ENCODE assay signal across 30 cellular contexts in the genomic region with DNA sequence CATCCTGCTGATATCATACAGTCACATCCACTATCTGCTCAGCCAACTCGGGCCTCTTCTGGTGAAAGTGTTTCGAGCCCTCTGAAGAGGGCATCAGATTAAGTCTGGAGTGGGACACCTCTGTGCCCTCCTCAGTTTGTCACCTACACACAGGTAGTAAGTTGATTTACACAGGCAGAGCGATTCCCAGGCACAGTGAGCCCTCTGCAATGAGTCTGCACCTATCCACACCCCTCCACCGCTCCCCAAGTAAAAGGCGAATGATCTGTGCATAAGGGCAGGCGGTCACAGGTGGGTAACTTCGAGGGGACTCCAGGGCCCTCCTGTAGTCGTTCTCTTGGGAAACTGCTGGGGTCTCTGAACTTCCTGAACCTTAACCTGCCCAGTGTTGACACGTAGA.
"Had no signal": no experiment of that assay in that cellular context is flagged by ENCODE, and none has a peak within 500 bp of the region (broad histone marks: within the 10 kb centered on the region; RNA-seq: fewer than 3 reads in every experiment).

No MANE protein-coding gene starts in this region.

- H3K9ac ChIP-seq: KMS-11 had no signal

- H3K36me3 ChIP-seq: cardiac muscle cell, WERI-Rb-1 had no signal

- H3K27ac ChIP-seq: ascending aorta, cardiac muscle cell, KMS-11, RWPE1, WERI-Rb-1 had no signal

- H3K27me3 Mint-ChIP-seq: activated CD4-positive, alpha-beta memory T cell treated with anti-CD3 and anti-CD28 coated beads, Interleukin-2, amount 10 ng/mL, durations not matched to agents 7 days and 5 days; activated CD8-positive, alpha-beta memory T cell treated with anti-CD3 and anti-CD28 coated beads, Interleukin-2, amount 10 ng/mL, durations not matched to agents 7 days and 5 days; activated naive CD4-positive, alpha-beta T cell treated with anti-CD3 and anti-CD28 coated beads, Interleukin-2, amount 50 U/mL, for 24 hours; activated naive CD8-positive, alpha-beta T cell treated with anti-CD3 and anti-CD28 coated beads, Interleukin-2, amount 10 ng/mL, durations not matched to agents 7 days and 5 days had no signal

- DNase-seq: activated CD4-positive, alpha-beta memory T cell treated with anti-CD3 and anti-CD28 coated beads, Interleukin-2, amount 10 ng/mL, durations not matched to agents 7 days and 5 days; activated CD4-positive, alpha-beta T cell treated with anti-CD3 and anti-CD28 coated beads for 1 hour; activated CD4-positive, alpha-beta T cell treated with anti-CD3 and anti-CD28 coated beads for 48 hours; activated CD4-positive, CD25-positive, alpha-beta regulatory T cell; activated CD8-positive, alpha-beta memory T cell treated with anti-CD3 and anti-CD28 coated beads for 24 hours; activated CD8-positive, alpha-beta memory T cell treated with anti-CD3 and anti-CD28 coated beads, Interleukin-2, amount 10 ng/mL, durations not matched to agents 7 days and 5 days; activated CD8-positive, alpha-beta memory T cell treated with anti-CD3 and anti-CD28 coated beads, Interleukin-2, amount 50 U/mL, for 48 hours; activated naive CD8-positive, alpha-beta T cell treated with anti-CD3 and anti-CD28 coated beads, Interleukin-2, amount 10 ng/mL, durations not matched to agents 7 days and 5 days; amygdala; MM.1S; MV-4-11; NCI-H1092; NCI-H1436 treated with DMSO at 0.1 percent for 48 hours; NCI-H1694 treated with DMSO at 0.1 percent for 48 hours; NCI-H2029; NCI-H345; NCI-H524 treated with DMSO at 0.1 percent for 48 hours; NK-92 treated with Interleukin-12 subunit alpha and Interleukin-12 subunit beta, amount 100 ng/mL, for 24 hours; PC-3; Right ventricle myocardium superior; SW 1271; T-helper 1 cell; T1000; WERI-Rb-1 had no signal

- H3K4me3 Mint-ChIP-seq: activated CD4-positive, alpha-beta memory T cell treated with anti-CD3 and anti-CD28 coated beads, Interleukin-2, amount 10 ng/mL, durations not matched to agents 7 days and 5 days; activated CD8-positive, alpha-beta memory T cell treated with anti-CD3 and anti-CD28 coated beads, Interleukin-2, amount 10 ng/mL, durations not matched to agents 7 days and 5 days; activated naive CD4-positive, alpha-beta T cell treated with anti-CD3 and anti-CD28 coated beads, Interleukin-2, amount 50 U/mL, for 24 hours; activated naive CD8-positive, alpha-beta T cell treated with anti-CD3 and anti-CD28 coated beads, Interleukin-2, amount 10 ng/mL, durations not matched to agents 7 days and 5 days had no signal

- H3K4me3 ChIP-seq: ascending aorta, cardiac muscle cell had no signal

- H3K4me1 Mint-ChIP-seq: activated CD4-positive, alpha-beta memory T cell treated with anti-CD3 and anti-CD28 coated beads, Interleukin-2, amount 10 ng/mL, durations not matched to agents 7 days and 5 days; activated CD8-positive, alpha-beta memory T cell treated with anti-CD3 and anti-CD28 coated beads, Interleukin-2, amount 10 ng/mL, durations not matched to agents 7 days and 5 days; activated naive CD4-positive, alpha-beta T cell treated with anti-CD3 and anti-CD28 coated beads, Interleukin-2, amount 50 U/mL, for 24 hours; activated naive CD8-positive, alpha-beta T cell treated with anti-CD3 and anti-CD28 coated beads, Interleukin-2, amount 10 ng/mL, durations not matched to agents 7 days and 5 days had no signal

- H3K9me3 ChIP-seq: ascending aorta had no signal

- H3K27me3 ChIP-seq: ascending aorta had no signal

- H3K9me3 Mint-ChIP-seq: activated CD4-positive, alpha-beta memory T cell treated with anti-CD3 and anti-CD28 coated beads, Interleukin-2, amount 10 ng/mL, durations not matched to agents 7 days and 5 days; activated naive CD4-positive, alpha-beta T cell treated with anti-CD3 and anti-CD28 coated beads, Interleukin-2, amount 50 U/mL, for 24 hours; activated naive CD8-positive, alpha-beta T cell treated with anti-CD3 and anti-CD28 coated beads, Interleukin-2, amount 10 ng/mL, durations not matched to agents 7 days and 5 days; activated T-helper 2 cell treated with anti-CD3 and anti-CD28 coated beads, Interferon-gamma antibody, Interleukin-2, Interleukin-4, amounts not matched to agents 10 μg/mL and 5 μg/mL and 100 μg/mL, durations not matched to agents 14 hours and 24 hours and 36 hours had no signal

- H3K27ac Mint-ChIP-seq: activated CD4-positive, alpha-beta memory T cell treated with anti-CD3 and anti-CD28 coated beads, Interleukin-2, amount 10 ng/mL, durations not matched to agents 7 days and 5 days; activated CD8-positive, alpha-beta memory T cell treated with anti-CD3 and anti-CD28 coated beads, Interleukin-2, amount 10 ng/mL, durations not matched to agents 7 days and 5 days; activated naive CD8-positive, alpha-beta T cell treated with anti-CD3 and anti-CD28 coated beads, Interleukin-2, amount 10 ng/mL, durations not matched to agents 7 days and 5 days; activated T-helper 2 cell treated with anti-CD3 and anti-CD28 coated beads, Interferon-gamma antibody, Interleukin-2, Interleukin-4, amounts not matched to agents 10 μg/mL and 5 μg/mL and 100 μg/mL, durations not matched to agents 14 hours and 24 hours and 36 hours had no signal

- ATAC-seq: activated CD8-positive, alpha-beta memory T cell treated with anti-CD3 and anti-CD28 coated beads, Interleukin-2, amount 10 ng/mL, durations not matched to agents 7 days and 5 days; PC-3 had no signal
